ENCODE assay signal across 1 cellular context in genomic region chr13:29852464-29853054, GRCh38.
TF ChIP-seq lines count a peak whose summit lies in the region.

No MANE protein-coding gene starts in this region.

TF ChIP-seq in HepG2, 621 proteins besides CTCF, POLR2A, EP300 and RAD21:
- no peak for TF ChIP-seq MAZ (IDR thresholded peaks at IDR 0.05; ENCODE audit: borderline replicate concordance, low read depth, low read length)
- TF ChIP-seq MAZ (CRISPR knock-in tag; IDR thresholded peaks at IDR 0.05; ENCODE audit: low read depth): no peak
- TF ChIP-seq ZNF276 (CRISPR knock-in tag; IDR thresholded peaks at IDR 0.05; ENCODE audit: low read depth): no peak
- no peak for TF ChIP-seq SMC3 (IDR thresholded peaks at IDR 0.05; ENCODE audit: low read length)
- no peak for TF ChIP-seq MBD4 (IDR thresholded peaks at IDR 0.05; ENCODE audit: borderline replicate concordance, low read length)
- peak; percentile 33 to 40; a peak in 3 of 4 replicates for TF ChIP-seq MAFK (conservative IDR thresholded peaks at IDR 0.05 in 1 of 2, IDR thresholded peaks at IDR 0.05 in 1 of 2; ENCODE audit: low read length in 2 of 2)
- TF ChIP-seq ETV6 (CRISPR knock-in tag; conservative IDR thresholded peaks at IDR 0.05): no peak
- no peak for TF ChIP-seq SETDB1 (CRISPR knock-in tag; IDR thresholded peaks at IDR 0.05; ENCODE audit: borderline replicate concordance)
- no peak for TF ChIP-seq BRCA1 (CRISPR knock-in tag; IDR thresholded peaks at IDR 0.05)
- no peak for TF ChIP-seq HES4 (CRISPR knock-in tag; IDR thresholded peaks at IDR 0.05; ENCODE audit: borderline replicate concordance)
- no peak for TF ChIP-seq XBP1 (CRISPR knock-in tag; IDR thresholded peaks at IDR 0.05)
- no peak for TF ChIP-seq ARID4A (CRISPR knock-in tag; IDR thresholded peaks at IDR 0.05; ENCODE audit: borderline replicate concordance)
- no peak for TF ChIP-seq ZNF33B (CRISPR knock-in tag; IDR thresholded peaks at IDR 0.05)
- no peak for TF ChIP-seq ZGPAT (CRISPR knock-in tag; IDR thresholded peaks at IDR 0.05)
- no peak for TF ChIP-seq MXI1 (IDR thresholded peaks at IDR 0.05; ENCODE audit: borderline replicate concordance, low read depth, low read length)
- no peak for TF ChIP-seq CSRNP2 (CRISPR knock-in tag; conservative IDR thresholded peaks at IDR 0.05; ENCODE audit: low read depth)
- no peak for TF ChIP-seq ZNF281 (CRISPR knock-in tag; IDR thresholded peaks at IDR 0.05; ENCODE audit: borderline replicate concordance)
- TF ChIP-seq BATF2 (CRISPR knock-in tag; IDR thresholded peaks at IDR 0.05): no peak
- no peak for TF ChIP-seq ZNF484 (CRISPR knock-in tag; IDR thresholded peaks at IDR 0.05; ENCODE audit: borderline replicate concordance, low read depth)
- peak; percentile 27; the same call in 1 of the 2 replicates for TF ChIP-seq MAFF (IDR thresholded peaks at IDR 0.05; ENCODE audit: low read depth, low read length)
- TF ChIP-seq NFE2L2 (IDR thresholded peaks at IDR 0.05; ENCODE audit: low read length): peak; percentile 81
- TF ChIP-seq ZNF205 (CRISPR knock-in tag; IDR thresholded peaks at IDR 0.05): no peak
- no peak for TF ChIP-seq KLF16 (CRISPR knock-in tag; IDR thresholded peaks at IDR 0.05)
- no peak for TF ChIP-seq SP1 (IDR thresholded peaks at IDR 0.05)
- no peak for TF ChIP-seq SP1 (CRISPR knock-in tag; IDR thresholded peaks at IDR 0.05)
- no peak for TF ChIP-seq YY1 (IDR thresholded peaks at IDR 0.05; ENCODE audit: insufficient read depth, insufficient replicate concordance, low read depth, low read length)
